ENCODE assay signal across 15 cellular contexts in the genomic region with DNA sequence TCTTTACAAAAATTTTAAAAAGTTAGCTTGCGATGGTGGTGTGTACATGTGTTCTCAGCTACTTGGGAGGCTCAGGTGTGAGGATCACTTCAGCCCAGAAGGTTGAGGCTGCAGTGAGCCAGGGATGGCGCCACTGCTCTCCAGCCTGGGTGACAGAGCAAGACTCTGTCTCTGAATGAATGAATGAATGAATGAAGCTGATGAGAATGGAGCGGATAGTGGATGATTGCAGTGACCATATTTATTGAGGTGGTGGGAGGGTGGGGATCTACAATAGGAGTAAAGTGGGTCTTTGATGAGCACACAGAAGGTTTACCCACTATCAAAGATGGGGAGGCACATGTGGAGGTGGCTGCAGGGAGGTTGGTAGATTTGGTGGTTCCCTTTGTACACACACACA.
A peak's percentile ranks its signal among the peaks of the same experiment; 100 is the strongest.
DNase-seq lines count a peak whose midpoint lies in the region; ATAC-seq and TF ChIP-seq lines count a peak whose summit lies in the region.
"Had no signal": no experiment of that assay in that cellular context is flagged by ENCODE, and none has a peak within 500 bp of the region (broad histone marks: within the 10 kb centered on the region; RNA-seq: fewer than 3 reads in every experiment).

No MANE protein-coding gene starts in this region.

- CTCF ChIA-PET in RWPE1 (lab: Yijun Ruan, JAX) (interaction anchor here (0.5 kb wide), 1 partner anchor 42 kb away, joined by 3 read pairs; no protein-coding TSS in a partner anchor), HEK293T (lab: Yijun Ruan, JAX) (no interaction called here)

- no peaks in the 10 kb centered on the region for H3K27me3 Mint-ChIP-seq in effector memory CD8-positive, alpha-beta T cell
- H3K27me3 Mint-ChIP-seq in stimulated activated naive CD8-positive, alpha-beta T cell treated with anti-CD3 and anti-CD28 coated beads, Interleukin-15, amount 100 ng/mL, for 72 hours: no peaks in the 10 kb centered on the region

- no peak for ATAC-seq in effector memory CD8-positive, alpha-beta T cell (replicated peaks)
- no peak for ATAC-seq in stimulated activated naive CD8-positive, alpha-beta T cell treated with anti-CD3 and anti-CD28 coated beads, Interleukin-15, amount 100 ng/mL, for 72 hours
- ATAC-seq: CD8-positive, alpha-beta T cell had no signal

- peaks cover 2% of the 10 kb centered on the region for H3K36me3 Mint-ChIP-seq in effector memory CD8-positive, alpha-beta T cell (ENCODE audit: insufficient read depth)
- H3K36me3 Mint-ChIP-seq: CD8-positive, alpha-beta T cell had no signal

- DNase-seq in RWPE1 (ENCODE audit: low spot score) (no peak), osteoblast (ENCODE audit: insufficient read length, low spot score, missing footprints) (no peak), HEK293T (ENCODE audit: extremely low spot score) (no peak), NCI-H748 treated with DMSO at 0.1 percent for 48 hours (lab: John Stamatoyannopoulos, UW) (no peak), NCI-H446 (lab: John Stamatoyannopoulos, UW) (no peak)
- no peak for DNase-seq in effector memory CD8-positive, alpha-beta T cell
- DNase-seq in stimulated activated naive CD8-positive, alpha-beta T cell treated with anti-CD3 and anti-CD28 coated beads, Interleukin-15, amount 100 ng/mL, for 72 hours: no peak
- DNase-seq: CD8-positive, alpha-beta T cell; DND-41; H9; NCI-H187 treated with DMSO at 0.1 percent for 48 hours; NCI-H345; NCI-H526 treated with DMSO at 0.1 percent for 48 hours; NK-92 treated with Interleukin-12 subunit alpha and Interleukin-12 subunit beta, amount 100 ng/mL, for 24 hours; SIG-M5 had no signal

- no peaks in the 10 kb centered on the region for H3K27me3 ChIP-seq in osteoblast (ENCODE audit: insufficient read depth, low read length)

- TF ChIP-seq CTCF in RWPE1 (conservative IDR thresholded peaks at IDR 0.05; ENCODE audit: low read depth) (no peak), osteoblast (IDR thresholded peaks at IDR 0.05; ENCODE audit: extremely low read depth, low read depth, low read length) (no peak)

- H3K4me1 ChIP-seq in osteoblast (ENCODE audit: insufficient read depth, low read length): peaks cover 10% of the 10 kb centered on the region

- H3K27ac ChIP-seq in RWPE1: peak overlapping the region; percentile 45
- H3K27ac ChIP-seq in osteoblast (ENCODE audit: low read depth, low read length): peak overlapping the region; percentile 71

- no peaks in the 10 kb centered on the region for H3K9me3 Mint-ChIP-seq in effector memory CD8-positive, alpha-beta T cell
- H3K9me3 Mint-ChIP-seq in stimulated activated naive CD8-positive, alpha-beta T cell treated with anti-CD3 and anti-CD28 coated beads, Interleukin-15, amount 100 ng/mL, for 72 hours: peaks cover 0 to 5% of the 10 kb centered on the region in 2 donors
- H3K9me3 Mint-ChIP-seq: CD8-positive, alpha-beta T cell; H9 had no signal

- H3K4me3 ChIP-seq in osteoblast (ENCODE audit: insufficient read depth, low read length): no peak overlapping the region

- H3K4me1 Mint-ChIP-seq in effector memory CD8-positive, alpha-beta T cell (ENCODE audit: low read depth in 2 of 2): peaks cover 13 to 18% of the 10 kb centered on the region in 2 donors
- H3K4me1 Mint-ChIP-seq in stimulated activated naive CD8-positive, alpha-beta T cell treated with anti-CD3 and anti-CD28 coated beads, Interleukin-15, amount 100 ng/mL, for 72 hours: peaks cover 32% of the 10 kb centered on the region

- H3K4me3 Mint-ChIP-seq in effector memory CD8-positive, alpha-beta T cell: no peak overlapping the region
- H3K4me3 Mint-ChIP-seq in stimulated activated naive CD8-positive, alpha-beta T cell treated with anti-CD3 and anti-CD28 coated beads, Interleukin-15, amount 100 ng/mL, for 72 hours: no peak overlapping the region
- H3K4me3 Mint-ChIP-seq: CD8-positive, alpha-beta T cell; H9 had no signal

- H3K79me2 ChIP-seq in osteoblast (ENCODE audit: insufficient read depth, low read length): peaks cover 9% of the 10 kb centered on the region

- peak overlapping the region; percentile 19 to 39 for H3K27ac Mint-ChIP-seq in effector memory CD8-positive, alpha-beta T cell
- H3K27ac Mint-ChIP-seq in stimulated activated naive CD8-positive, alpha-beta T cell treated with anti-CD3 and anti-CD28 coated beads, Interleukin-15, amount 100 ng/mL, for 72 hours: peak overlapping the region in 1 of 2 donors; percentile 77
- H3K27ac Mint-ChIP-seq: CD8-positive, alpha-beta T cell had no signal

- no peaks in the 10 kb centered on the region for H3K9me3 ChIP-seq in osteoblast (ENCODE audit: low read depth, low read length)

- no peak overlapping the region for H3K4me2 ChIP-seq in osteoblast (ENCODE audit: insufficient read depth, low read length)

- POLR2A ChIA-PET in RWPE1 (lab: Yijun Ruan, JAX; ENCODE audit: low non-redundant PET) (no interaction called here), HEK293T (lab: Yijun Ruan, JAX) (no interaction called here)

- H4K20me1 ChIP-seq in osteoblast (ENCODE audit: insufficient read depth, low read length): no peaks in the 10 kb centered on the region

- H3K36me3 ChIP-seq in osteoblast (ENCODE audit: insufficient read depth, low read length): no peaks in the 10 kb centered on the region

- no peak overlapping the region for H2AFZ ChIP-seq in osteoblast (ENCODE audit: low read length)

TF ChIP-seq in HEK293T, 16 proteins besides CTCF, POLR2A, EP300 and RAD21:
- TF ChIP-seq TARDBP (IDR thresholded peaks at IDR 0.05) (no peak), HDGF (IDR thresholded peaks at IDR 0.05; ENCODE audit: borderline replicate concordance) (no peak), BHLHE40 (IDR thresholded peaks at IDR 0.05; ENCODE audit: borderline replicate concordance) (no peak), FOXK2 (IDR thresholded peaks at IDR 0.05) (no peak), PKNOX1 (IDR thresholded peaks at IDR 0.05) (no peak), SP1 (IDR thresholded peaks at IDR 0.05) (no peak), CTBP1 (IDR thresholded peaks at IDR 0.05; ENCODE audit: borderline replicate concordance) (no peak), LEF1 (IDR thresholded peaks at IDR 0.05; ENCODE audit: borderline replicate concordance) (no peak), ZNF384 (IDR thresholded peaks at IDR 0.05) (no peak), ARNT (IDR thresholded peaks at IDR 0.05) (no peak), SUZ12 (IDR thresholded peaks at IDR 0.05) (no peak), FOXM1 (IDR thresholded peaks at IDR 0.05; ENCODE audit: borderline replicate concordance) (no peak), ELF4 (IDR thresholded peaks at IDR 0.05) (no peak), FOXA1 (IDR thresholded peaks at IDR 0.05) (no peak), NFRKB (IDR thresholded peaks at IDR 0.05) (no peak)
TF ChIP-seq in HEK293T: peak in this region for 0.
